8 cellular contexts compared by ENCODE assay signal in the genomic region with DNA sequence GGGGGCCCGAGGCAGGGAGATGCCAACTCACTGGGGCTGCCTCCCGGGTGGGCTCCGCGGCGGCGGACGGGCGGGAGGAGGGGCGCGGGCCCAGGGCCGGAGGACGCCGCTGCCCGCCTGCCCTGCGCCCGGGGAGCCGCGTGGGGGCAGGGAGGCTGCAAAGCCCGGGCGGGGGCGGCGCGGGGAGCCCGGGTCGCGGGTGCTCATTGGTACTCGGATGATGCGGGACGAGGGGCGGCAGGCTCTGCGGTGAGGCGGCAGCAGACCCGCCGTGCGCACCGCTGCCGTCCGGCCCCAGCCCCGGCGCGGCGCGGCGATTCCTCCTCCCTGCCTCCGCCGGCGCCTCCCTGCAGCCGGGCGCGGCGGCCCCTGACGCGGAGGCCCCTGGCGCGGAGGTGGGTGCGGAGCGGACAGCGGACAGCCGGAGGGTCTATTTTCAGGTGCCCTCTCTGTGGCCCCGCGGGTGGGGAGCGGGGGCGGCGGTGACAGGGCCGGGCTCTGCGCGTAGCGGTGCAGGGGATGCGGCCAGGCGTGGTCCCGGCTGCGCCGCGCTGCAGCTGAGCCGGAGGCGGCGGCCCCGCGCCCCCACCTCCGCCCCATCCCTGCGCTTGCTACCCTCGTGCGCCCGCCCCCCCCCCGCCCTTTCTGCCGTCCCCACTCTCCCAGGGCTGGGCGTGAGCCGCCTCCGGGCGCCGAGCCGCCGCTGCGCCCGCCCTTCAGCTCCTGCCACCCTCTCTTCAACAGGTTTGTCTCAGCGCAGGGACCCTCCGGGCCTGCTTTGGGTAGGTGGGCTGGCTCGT. TPM values are rescaled to one million over a fixed set of nuclear protein-coding genes. Genes with fewer than 3 reads are reported as not detected.
DNase-seq lines count a peak whose midpoint lies in the region; ATAC-seq, FAIRE-seq and TF ChIP-seq lines count a peak whose summit lies in the region.
"Had no signal": no experiment of that assay in that cellular context is flagged by ENCODE, and none has a peak within 500 bp of the region (broad histone marks: within the 10 kb centered on the region; RNA-seq: fewer than 3 reads in every experiment).

No MANE protein-coding gene starts in this region.

- no peak for DNase-seq in GM12864 (ENCODE audit: low read depth)
- DNase-seq in HFFc6, result no peak
- peak; percentile 35 for DNase-seq in NCI-H526 treated with DMSO at 0.1 percent for 48 hours (lab: John Stamatoyannopoulos, UW)
- DNase-seq in astrocyte (ENCODE audit: low read depth), result peak; percentile 17
- DNase-seq in hippocampal formation (lab: John Stamatoyannopoulos, UW), result peak; percentile 58 to 65
- no peak for DNase-seq in retinal pigment epithelial cell (ENCODE audit: low read depth)

- H3K36me3 Mint-ChIP-seq in HFFc6 (ENCODE audit: low read depth) (no peaks in the 10 kb centered on the region; the same call in 1 of the 2 replicates), astrocyte (ENCODE audit: low read depth, unreplicated experiment) (no peaks in the 10 kb centered on the region)

- peaks cover 22% of the 10 kb centered on the region for H3K4me1 ChIP-seq in astrocyte (ENCODE audit: insufficient read depth, low read length)

- H3K4me1 Mint-ChIP-seq in HFFc6 (ENCODE audit: low read depth), result peaks cover 31% of the 10 kb centered on the region
- peaks cover 28% of the 10 kb centered on the region for H3K4me1 Mint-ChIP-seq in astrocyte (ENCODE audit: low read depth, unreplicated experiment)

- peak overlapping the region; percentile 49 for H3K4me3 ChIP-seq in GM12864 (ENCODE audit: low read depth, low read length)
- H3K4me3 ChIP-seq in astrocyte (ENCODE audit: insufficient read depth, low read depth, low read length), result peak overlapping the region; percentile 90
- peak overlapping the region; percentile 83 for H3K4me3 ChIP-seq in retinal pigment epithelial cell (ENCODE audit: low read length)

- peaks cover 47% of the 10 kb centered on the region for H3K79me2 ChIP-seq in astrocyte (ENCODE audit: insufficient read depth, low read length)

- H2AFZ ChIP-seq in astrocyte (ENCODE audit: low read depth, low read length), result peak overlapping the region; percentile 64

- H3K9ac ChIP-seq in astrocyte (ENCODE audit: low read length), result peak overlapping the region; percentile 87

- H4K20me1 ChIP-seq in astrocyte (ENCODE audit: insufficient read depth, low read length), result peaks cover 45% of the 10 kb centered on the region

- no peak for FAIRE-seq in astrocyte (lab: Jason Lieb, UNC)
- FAIRE-seq: endometrium had no signal

- H3K27ac Mint-ChIP-seq in HFFc6, result peak overlapping the region; percentile 85
- peak overlapping the region; percentile 90 for H3K27ac Mint-ChIP-seq in astrocyte (ENCODE audit: unreplicated experiment)

- no peak for TF ChIP-seq CTCF in GM12864 (IDR thresholded peaks at IDR 0.05; ENCODE audit: low read depth, low read length, missing control alignments)
- TF ChIP-seq CTCF in HFFc6 (IDR thresholded peaks at IDR 0.05), result no peak
- no peak for TF ChIP-seq CTCF in astrocyte (IDR thresholded peaks at IDR 0.05; ENCODE audit: insufficient read depth, low read depth, low read length)
- no peak for TF ChIP-seq CTCF in retinal pigment epithelial cell (conservative IDR thresholded peaks at IDR 0.05; ENCODE audit: low read depth, low read length)

- no peaks in the 10 kb centered on the region for H3K36me3 ChIP-seq in astrocyte (ENCODE audit: insufficient read depth, low read length)

- no peaks in the 10 kb centered on the region for H3K9me3 Mint-ChIP-seq in HFFc6
- H3K9me3 Mint-ChIP-seq in astrocyte (ENCODE audit: unreplicated experiment), result no peaks in the 10 kb centered on the region

- ATAC-seq in HG03439 (IDR thresholded peaks at IDR 0.05; ENCODE audit: unreplicated experiment), result no peak

- no peaks in the 10 kb centered on the region for H3K9me3 ChIP-seq in astrocyte (ENCODE audit: insufficient read depth, low read depth, low read length)

- peaks cover 5% of the 10 kb centered on the region; the same call in 1 of the 2 replicates for H3K27me3 Mint-ChIP-seq in HFFc6 (ENCODE audit: insufficient read depth)
- no peaks in the 10 kb centered on the region for H3K27me3 Mint-ChIP-seq in astrocyte (ENCODE audit: low read depth, unreplicated experiment)

- peak overlapping the region; percentile 98 for H3K4me2 ChIP-seq in astrocyte (ENCODE audit: low read length)

- peak overlapping the region; percentile 65 for H3K27ac ChIP-seq in astrocyte (ENCODE audit: low read depth, low read length)

- H3K4me3 Mint-ChIP-seq in HFFc6, result peak overlapping the region; percentile 99
- H3K4me3 Mint-ChIP-seq in astrocyte (ENCODE audit: unreplicated experiment), result peak overlapping the region; percentile 97

- no peaks in the 10 kb centered on the region for H3K27me3 ChIP-seq in astrocyte (ENCODE audit: insufficient read depth, low read length)

RNA-seq across cellular contexts. Expression of a gene that starts 0.6 kb away (rescaled TPM):
- total RNA-seq in HFFc6 (2021; fragmentation: NEBNext Ultra II Directional; extraction: Animal tissue kit (Norgen Biotek cat#: 25700)), result 100 to 1,000 TPM; 128 to 169 (median 159) TPM
- total RNA-seq in astrocyte, result 277 and 311 TPM in 2 replicates

Comparison
In these comparisons a context has a peak if more than half of its experiments do, and no peak if none do; other contexts are left out.
1. DNase-seq: peak in NCI-H526 treated with DMSO at 0.1 percent for 48 hours (single experiment), astrocyte (single experiment) and hippocampal formation (2 of 2); none in GM12864 (single experiment), HFFc6 (single experiment) and retinal pigment epithelial cell (single experiment).
2. Peak in every context shown above with its lines, with median percentiles within 50 percentile points of each other: H3K4me3 ChIP-seq.